In the genomic region with DNA sequence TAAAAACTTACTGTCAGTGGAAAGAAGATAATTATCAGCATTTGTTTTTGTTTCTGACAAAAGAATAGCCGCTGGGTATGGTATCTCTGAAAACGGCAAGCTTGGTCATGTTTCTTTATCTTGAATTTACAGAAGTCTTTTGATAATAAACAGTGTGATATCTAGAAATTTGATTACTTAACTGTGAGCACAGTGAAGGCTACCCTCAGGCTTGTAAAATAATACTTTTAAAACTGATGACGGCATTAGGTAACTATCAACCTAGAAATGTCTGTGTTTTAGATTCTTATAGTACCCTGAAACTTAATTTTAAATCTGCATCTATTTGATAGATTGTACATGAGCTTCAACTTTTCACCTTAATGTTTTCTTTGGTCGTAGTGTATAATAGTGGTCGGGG, we compare ENCODE assay signal across 1 cellular context.
TF ChIP-seq lines count a peak whose summit lies in the region.

No MANE protein-coding gene starts in this region.

TF ChIP-seq in SK-N-SH treated with all-trans-retinoic acid at 6 μM for 48 hours, 23 proteins besides CTCF, POLR2A, EP300 and RAD21 (continued from another document):
- TF ChIP-seq CSDC2 (CRISPR knock-in tag; IDR thresholded peaks at IDR 0.05) (no peak), RARB (CRISPR knock-in tag; IDR thresholded peaks at IDR 0.05) (no peak), BACH2 (CRISPR knock-in tag; IDR thresholded peaks at IDR 0.05; ENCODE audit: borderline replicate concordance) (no peak), ZNF8 (CRISPR knock-in tag; IDR thresholded peaks at IDR 0.05) (no peak), ISL1 (CRISPR knock-in tag; IDR thresholded peaks at IDR 0.05) (peak; percentile 76)
TF ChIP-seq in SK-N-SH treated with all-trans-retinoic acid at 6 μM for 48 hours: peak in this region for 4.
